In the genomic region with DNA sequence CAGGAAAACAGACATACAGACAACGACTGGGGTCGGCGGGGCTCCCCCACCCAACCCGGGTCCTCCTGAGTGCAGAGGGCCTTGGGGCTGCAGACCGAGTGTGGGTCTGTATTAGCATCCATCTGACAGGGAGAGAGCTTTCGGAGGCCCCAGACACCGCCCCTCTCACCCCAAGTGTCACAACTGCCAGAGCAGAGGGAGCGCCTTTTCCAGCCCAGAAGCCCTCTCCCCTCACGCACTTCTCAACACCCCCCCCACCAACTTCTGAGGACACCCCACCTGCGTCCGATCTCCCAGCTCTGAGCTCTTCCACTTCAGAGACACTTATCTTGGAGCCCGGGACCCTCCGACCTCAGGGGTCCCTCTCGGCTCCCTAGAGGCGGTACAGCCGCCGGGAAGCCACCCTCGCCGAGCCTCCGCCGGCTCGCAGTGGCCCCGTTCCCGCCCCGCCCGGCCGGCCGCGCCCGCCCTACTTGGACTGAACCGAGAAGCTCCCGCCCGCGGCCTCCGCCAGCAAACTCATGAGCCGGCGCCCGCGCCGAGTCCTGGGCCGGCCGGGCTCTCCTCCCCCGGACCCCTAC, we compare ENCODE assay signal across 8 cellular contexts. TPM values are rescaled to one million over a fixed set of nuclear protein-coding genes. Genes with fewer than 3 reads are reported as not detected.
A peak's percentile ranks its signal among the peaks of the same experiment; 100 is the strongest.
DNase-seq lines count a peak whose midpoint lies in the region; ATAC-seq and TF ChIP-seq lines count a peak whose summit lies in the region.

No MANE protein-coding gene starts in this region.

- WGBS in stomach, 5 donors, result 0 to 2% (median 1%) methylated on average over 13 to 43 of the region's 43 CpGs

- no peaks in the 10 kb centered on the region for H3K9me3 ChIP-seq in stomach

- H3K4me1 ChIP-seq in stomach, result peaks cover 31 to 57% (median 54%) of the 10 kb centered on the region in 4 donors

- TF ChIP-seq CTCF in brain microvascular endothelial cell (IDR thresholded peaks at IDR 0.05; ENCODE audit: low read depth, low read length, missing control alignments) (no peak), stomach (IDR thresholded peaks at IDR 0.05) (no peak)

- H3K27ac ChIP-seq in brain microvascular endothelial cell, result peak overlapping the region; percentile 8
- H3K27ac ChIP-seq in stomach, result peak overlapping the region; percentile 92 to 99 (median 98)

- no peaks in the 10 kb centered on the region for H3K36me3 ChIP-seq in brain microvascular endothelial cell (replicated peaks)
- H3K36me3 ChIP-seq in stomach, result no peaks in the 10 kb centered on the region

- H3K4me3 ChIP-seq in brain microvascular endothelial cell (ENCODE audit: low read depth, low read length) (peak overlapping the region; percentile 73), stomach (peak overlapping the region; percentile 59 to 97 (median 78))

- TF ChIP-seq POLR2A in stomach (IDR thresholded peaks at IDR 0.05), result no peak

- in situ Hi-C loops in brain microvascular endothelial cell (cut with HindIII; ENCODE audit: low pct_ligation_motif_present, low sequenced_read_pairs), result loop anchor here (25.0 kb wide), 1 partner anchor 222 kb away; no protein-coding TSS in a partner anchor

- no peak for TF ChIP-seq EP300 in stomach (IDR thresholded peaks at IDR 0.05)

- H3K27me3 ChIP-seq in brain microvascular endothelial cell (replicated peaks), result no peaks in the 10 kb centered on the region
- H3K27me3 ChIP-seq in stomach, result no peaks in the 10 kb centered on the region

- intact Hi-C loops in left colon (cut with DNase I, micrococcal nuclease) (no loop called here), stomach (cut with DNase I; ENCODE audit: low total_unique reads) (no loop called here)

- ATAC-seq in left colon, result peak; percentile 61

- DNase-seq in NCI-H2227 treated with DMSO at 0.1 percent for 48 hours (lab: John Stamatoyannopoulos, UW) (peak; percentile 12), NCI-H2227 (lab: John Stamatoyannopoulos, UW; ENCODE audit: unreplicated experiment) (no peak), RKO (ENCODE audit: low spot score) (peak; percentile 24), brain microvascular endothelial cell (no peak), left colon (peak; percentile 36 to 84), stomach (no peak), SIG-M5 treated with dmso at 0.1 percent for 504 hours (lab: John Stamatoyannopoulos, UW; ENCODE audit: unreplicated experiment) (no peak), NCI-H774 (lab: John Stamatoyannopoulos, UW) (no peak)

RNA-seq across cellular contexts. Expression of a gene that starts 0.4 kb away (rescaled TPM):
- total RNA-seq in left colon (10 to 100 TPM; 65.7 to 71.8 TPM), stomach (100 to 1,000 TPM in 1 of 5 donors, 10 to 100 TPM in 3, 1 to 10 TPM in 1; 5.9 to 101 (median 26.7) TPM)
- polyA plus RNA-seq in stomach, result 10 to 100 TPM; 39.8 to 55.5 (median 50.9) TPM

RNA-seq across cellular contexts. Expression of a gene that starts 15.1 kb away (rescaled TPM):
- total RNA-seq in left colon (10 to 100 TPM; 64.7 to 65.4 TPM), stomach (10 to 100 TPM; 21.4 to 70.7 (median 49.8) TPM)
- polyA plus RNA-seq in stomach, result 10 to 100 TPM in 1 of 3 donors, 1 to 10 TPM in 2; 8.7 to 17.1 (median 9.8) TPM

RNA-seq across cellular contexts. Expression of a gene that starts 32.0 kb away (rescaled TPM):
- total RNA-seq in left colon, result 10 to 100 TPM; 21.3 to 26.8 TPM
- total RNA-seq in stomach, result 10 to 100 TPM in 4 of 5 donors, 1 to 10 TPM in 1; 4.7 to 18.3 (median 13.6) TPM
- polyA plus RNA-seq in stomach, result 10 to 100 TPM in 2 of 3 donors, 1 to 10 TPM in 1; 8.7 to 23.8 (median 11.8) TPM

RNA-seq across cellular contexts. Expression of a gene that starts 43.0 kb away (rescaled TPM):
- total RNA-seq in left colon (10 to 100 TPM; 47.9 to 55.9 TPM), stomach (100 to 1,000 TPM in 1 of 5 donors, 10 to 100 TPM in 4; 43.3 to 132 (median 74.3) TPM)
- 10 to 100 TPM; 16.2 to 17.6 (median 16.6) TPM for polyA plus RNA-seq in stomach

Comparison
In these comparisons a context has a peak if more than half of its experiments do, and no peak if none do; other contexts are left out.
1. DNase-seq: peak in NCI-H2227 treated with DMSO at 0.1 percent for 48 hours (single experiment), RKO (single experiment) and left colon (2 of 2); none in NCI-H2227 (single experiment), brain microvascular endothelial cell (single experiment), stomach (single experiment), SIG-M5 treated with dmso at 0.1 percent for 504 hours (single experiment) and NCI-H774 (single experiment).